In the genomic region with DNA sequence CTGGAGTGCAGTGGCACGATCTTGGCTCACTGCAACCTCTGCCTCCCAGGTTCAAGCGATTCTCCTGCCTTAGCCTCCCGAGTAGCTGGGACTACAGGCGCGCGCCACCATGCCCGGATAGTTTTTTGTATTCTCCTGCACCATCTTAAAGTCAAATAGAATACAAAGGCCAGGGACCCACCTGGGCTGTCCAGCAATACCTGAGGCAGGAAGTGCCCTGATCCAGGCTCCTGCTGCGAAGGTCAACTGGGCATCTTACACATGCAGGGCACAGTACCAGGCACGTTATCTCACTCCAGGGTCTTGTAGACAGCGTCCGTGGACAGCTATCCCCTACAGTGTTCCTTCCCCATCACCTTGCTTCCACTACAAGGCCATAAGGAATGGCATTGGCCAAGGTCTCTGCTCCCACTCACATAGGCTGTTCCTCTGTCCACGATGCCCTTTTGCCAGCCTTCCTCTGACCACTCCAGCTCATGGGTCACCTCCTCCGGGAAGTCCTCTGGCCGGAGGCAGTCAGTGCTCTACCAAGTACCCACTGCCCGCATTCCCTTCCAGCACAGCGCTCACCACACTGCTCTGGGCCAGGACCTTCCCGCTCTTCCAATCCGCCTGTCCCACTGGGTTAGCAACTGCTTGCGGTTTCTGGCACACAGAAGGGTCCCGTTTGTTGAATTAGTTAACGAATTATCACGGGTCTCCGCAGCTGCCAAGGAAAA, we compare ENCODE assay signal across 1 cellular context.
TF ChIP-seq lines count a peak whose summit lies in the region.

No MANE protein-coding gene starts in this region.

TF ChIP-seq in K562, 482 proteins besides CTCF, POLR2A, EP300 and RAD21 (continued from another document):
- TF ChIP-seq ZNF639 (CRISPR knock-in tag; conservative IDR thresholded peaks at IDR 0.05 in 1 of 2, IDR thresholded peaks at IDR 0.05 in 1 of 2): no peak
- TF ChIP-seq CBX2 (IDR thresholded peaks at IDR 0.05; ENCODE audit: insufficient read depth, low read length, poor library complexity, severe bottlenecking): no peak
- TF ChIP-seq, protein P1, sequence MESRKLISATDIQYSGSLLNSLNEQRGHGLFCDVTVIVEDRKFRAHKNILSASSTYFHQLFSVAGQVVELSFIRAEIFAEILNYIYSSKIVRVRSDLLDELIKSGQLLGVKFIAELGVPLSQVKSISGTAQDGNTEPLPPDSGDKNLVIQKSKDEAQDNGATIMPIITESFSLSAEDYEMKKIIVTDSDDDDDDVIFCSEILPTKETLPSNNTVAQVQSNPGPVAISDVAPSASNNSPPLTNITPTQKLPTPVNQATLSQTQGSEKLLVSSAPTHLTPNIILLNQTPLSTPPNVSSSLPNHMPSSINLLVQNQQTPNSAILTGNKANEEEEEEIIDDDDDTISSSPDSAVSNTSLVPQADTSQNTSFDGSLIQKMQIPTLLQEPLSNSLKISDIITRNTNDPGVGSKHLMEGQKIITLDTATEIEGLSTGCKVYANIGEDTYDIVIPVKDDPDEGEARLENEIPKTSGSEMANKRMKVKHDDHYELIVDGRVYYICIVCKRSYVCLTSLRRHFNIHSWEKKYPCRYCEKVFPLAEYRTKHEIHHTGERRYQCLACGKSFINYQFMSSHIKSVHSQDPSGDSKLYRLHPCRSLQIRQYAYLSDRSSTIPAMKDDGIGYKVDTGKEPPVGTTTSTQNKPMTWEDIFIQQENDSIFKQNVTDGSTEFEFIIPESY (CRISPR knock-in tag; IDR thresholded peaks at IDR 0.05): peak; percentile 37; the same call in 1 of the 2 replicates
- TF ChIP-seq SMAD2 (IDR thresholded peaks at IDR 0.05; ENCODE audit: low read depth, low read length): no peak
- no peak for TF ChIP-seq TAF15 (IDR thresholded peaks at IDR 0.05; ENCODE audit: low read depth, low read length)
- no peak for TF ChIP-seq SMAD1 (IDR thresholded peaks at IDR 0.05; ENCODE audit: low read depth, low read length, partially characterized antibody)
- TF ChIP-seq ZNF197 (CRISPR knock-in tag; IDR thresholded peaks at IDR 0.05; ENCODE audit: low read depth): no peak
- no peak for TF ChIP-seq POLR2H (tag; IDR thresholded peaks at IDR 0.05; ENCODE audit: low read depth)
- no peak for TF ChIP-seq ELF2 (CRISPR knock-in tag; IDR thresholded peaks at IDR 0.05)
- TF ChIP-seq HDAC3 (IDR thresholded peaks at IDR 0.05; ENCODE audit: borderline replicate concordance, partially characterized antibody): no peak
- no peak for TF ChIP-seq E2F8 (IDR thresholded peaks at IDR 0.05; ENCODE audit: low read depth, partially characterized antibody)
- no peak for TF ChIP-seq ZNF408 (CRISPR knock-in tag; IDR thresholded peaks at IDR 0.05; ENCODE audit: low read depth)
- no peak for TF ChIP-seq ZNF445 (CRISPR knock-in tag; IDR thresholded peaks at IDR 0.05; ENCODE audit: low read depth)
- TF ChIP-seq SMARCA5 (IDR thresholded peaks at IDR 0.05): peak; percentile 9; the same call in 1 of the 2 replicates
- TF ChIP-seq ZNF717 (CRISPR knock-in tag; IDR thresholded peaks at IDR 0.05): no peak
- TF ChIP-seq ZFP36 (IDR thresholded peaks at IDR 0.05; ENCODE audit: low read depth, low read length, partially characterized antibody): peak; percentile 73
TF ChIP-seq in K562: peak in this region for 7.
